Comparison of ENCODE assay signal across 39 cellular contexts in the genomic region with DNA sequence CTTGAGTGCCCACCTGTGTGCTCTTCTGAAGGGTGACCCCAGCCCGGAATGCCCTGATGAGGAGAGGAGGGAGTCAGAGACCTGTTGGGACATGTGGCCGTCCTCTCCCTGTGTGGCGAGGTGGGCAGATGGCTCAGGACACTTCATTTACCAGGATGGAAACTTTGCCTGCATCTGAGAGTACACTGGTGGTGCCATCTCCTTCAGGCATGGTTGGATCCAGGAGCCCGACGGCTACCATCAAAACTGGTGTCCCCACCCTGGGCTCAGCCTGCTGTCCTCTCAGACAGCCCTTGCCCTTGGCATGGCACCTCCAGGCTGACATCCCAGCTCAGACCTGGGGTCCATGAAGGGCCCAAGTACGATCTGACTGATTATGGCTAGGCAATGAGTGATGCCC. TPM values are rescaled to one million over a fixed set of nuclear protein-coding genes. Genes with fewer than 3 reads are reported as not detected.
"Had no signal": no experiment of that assay in that cellular context is flagged by ENCODE, and none has a peak within 500 bp of the region (broad histone marks: within the 10 kb centered on the region; RNA-seq: fewer than 3 reads in every experiment).

No MANE protein-coding gene starts in this region.

- H3K4me1 Mint-ChIP-seq: activated CD4-positive, alpha-beta T cell treated with anti-CD3 and anti-CD28 coated beads for 36 hours; activated naive CD8-positive, alpha-beta T cell treated with anti-CD3 and anti-CD28 coated beads for 36 hours; activated T-helper 17 cell treated with anti-CD3 and anti-CD28 coated beads, Interleukin-2, amount 50 U/mL, for 72 hours had no signal

- H3K27me3 ChIP-seq: adrenal gland, body of pancreas had no signal

- ATAC-seq: activated CD4-positive, alpha-beta T cell treated with anti-CD3 and anti-CD28 coated beads for 36 hours; activated CD4-positive, CD25-positive, alpha-beta regulatory T cell treated with anti-CD3 and anti-CD28 coated beads, Interleukin-2, amount 50 U/mL, for 24 hours; activated CD8-positive, alpha-beta T cell treated with anti-CD3 and anti-CD28 coated beads for 36 hours; activated naive CD4-positive, alpha-beta T cell treated with anti-CD3 and anti-CD28 coated beads, Interleukin-2, amount 50 U/mL, for 72 hours; activated T-cell treated with anti-CD3 and anti-CD28 coated beads, Interleukin-2, amount 50 U/mL, for 4 hours; activated T-cell treated with anti-CD3 and anti-CD28 coated beads, Interleukin-2, amount 50 U/mL, for 72 hours; activated T-helper 17 cell treated with anti-CD3 and anti-CD28 coated beads, Interleukin-2, amount 50 U/mL, for 72 hours; body of pancreas; WTC11 had no signal

- H3K4me1 ChIP-seq: adrenal gland, breast epithelium had no signal

- H3K9me3 Mint-ChIP-seq: activated CD8-positive, alpha-beta T cell treated with anti-CD3 and anti-CD28 coated beads for 36 hours; activated naive CD4-positive, alpha-beta T cell treated with anti-CD3 and anti-CD28 coated beads for 36 hours; activated naive CD4-positive, alpha-beta T cell treated with anti-CD3 and anti-CD28 coated beads, Interleukin-2, amount 50 U/mL, for 72 hours; activated naive CD8-positive, alpha-beta T cell treated with anti-CD3 and anti-CD28 coated beads for 36 hours; activated T-cell treated with anti-CD3 and anti-CD28 coated beads, Interleukin-2, amount 50 U/mL, for 4 hours; activated T-cell treated with anti-CD3 and anti-CD28 coated beads, Interleukin-2, amount 50 U/mL, for 72 hours; activated T-helper 1 cell treated with anti-CD3 and anti-CD28 coated beads, Interleukin-12 subunit alpha, Interleukin-12 subunit beta, Interleukin-2, Interleukin-4 antibody, amounts not matched to agents 30 ng/mL and 10 ng/mL and 1 ng/mL, durations not matched to agents 14 hours and 24 hours and 36 hours; activated T-helper 17 cell treated with anti-CD3 and anti-CD28 coated beads, Interleukin-2, amount 50 U/mL, for 72 hours; T-helper 1 cell treated with Interleukin-12 subunit alpha and Interleukin-12 subunit beta and Interleukin-4 antibody, amounts not matched to agents 30 μg/mL and 1 μg/mL, for 36 hours; T-helper 2 cell treated with Interferon-gamma antibody and Interleukin-4, amounts not matched to agents 5 μg/mL and 100 μg/mL, for 36 hours had no signal

- H3K27ac Mint-ChIP-seq: activated CD4-positive, alpha-beta memory T cell treated with anti-CD3 and anti-CD28 coated beads for 36 hours; activated CD4-positive, alpha-beta T cell treated with anti-CD3 and anti-CD28 coated beads for 36 hours; activated CD8-positive, alpha-beta T cell treated with anti-CD3 and anti-CD28 coated beads for 36 hours; activated naive CD4-positive, alpha-beta T cell treated with anti-CD3 and anti-CD28 coated beads for 36 hours; activated naive CD4-positive, alpha-beta T cell treated with anti-CD3 and anti-CD28 coated beads, Interleukin-2, amount 50 U/mL, for 72 hours; activated naive CD8-positive, alpha-beta T cell treated with anti-CD3 and anti-CD28 coated beads for 36 hours; activated T-cell treated with anti-CD3 and anti-CD28 coated beads, Interleukin-2, amount 50 U/mL, for 72 hours; activated T-helper 1 cell treated with anti-CD3 and anti-CD28 coated beads, Interleukin-12 subunit alpha, Interleukin-12 subunit beta, Interleukin-2, Interleukin-4 antibody, amounts not matched to agents 30 ng/mL and 10 ng/mL and 1 ng/mL, durations not matched to agents 14 hours and 24 hours and 36 hours; activated T-helper 17 cell treated with anti-CD3 and anti-CD28 coated beads, Interleukin-2, amount 50 U/mL, for 72 hours; T-helper 1 cell treated with Interleukin-12 subunit alpha and Interleukin-12 subunit beta and Interleukin-4 antibody, amounts not matched to agents 30 μg/mL and 1 μg/mL, for 36 hours; T-helper 2 cell treated with Interferon-gamma antibody and Interleukin-4, amounts not matched to agents 5 μg/mL and 100 μg/mL, for 36 hours; WTC11 had no signal

- H3K27ac ChIP-seq: adrenal gland, body of pancreas, brain microvascular endothelial cell, breast epithelium, WERI-Rb-1 had no signal

- DNase-seq: activated CD4-positive, alpha-beta memory T cell treated with anti-CD3 and anti-CD28 coated beads for 36 hours; activated CD4-positive, alpha-beta T cell treated with anti-CD3 and anti-CD28 coated beads for 1 hour; activated CD4-positive, alpha-beta T cell treated with anti-CD3 and anti-CD28 coated beads for 36 hours; activated CD4-positive, alpha-beta T cell treated with anti-CD3 and anti-CD28 coated beads for 48 hours; activated CD4-positive, alpha-beta T cell treated with anti-CD3 and anti-CD28 coated beads, Interleukin-2, amount 50 U/mL, for 1 hour; activated CD4-positive, alpha-beta T cell treated with anti-CD3 and anti-CD28 coated beads, Interleukin-2, amount 50 U/mL, for 4 hours; activated CD4-positive, CD25-positive, alpha-beta regulatory T cell; activated CD8-positive, alpha-beta memory T cell treated with anti-CD3 and anti-CD28 coated beads, Interleukin-2, amount 50 U/mL, for 4 hours; activated CD8-positive, alpha-beta T cell treated with anti-CD3 and anti-CD28 coated beads for 36 hours; activated effector memory CD4-positive, alpha-beta T cell treated with anti-CD3 and anti-CD28 coated beads, Interleukin-2, amount 50 U/mL, for 16 hours; activated gamma-delta T cell treated with Interleukin-2 at 50 U/mL for 16 hours; activated naive CD4-positive, alpha-beta T cell; activated naive CD4-positive, alpha-beta T cell treated with anti-CD3 and anti-CD28 coated beads for 36 hours; activated naive CD4-positive, alpha-beta T cell treated with anti-CD3 and anti-CD28 coated beads, Interleukin-2, amount 50 U/mL, for 16 hours; activated naive CD8-positive, alpha-beta T cell treated with anti-CD3 and anti-CD28 coated beads for 36 hours; activated T-cell treated with anti-CD3 and anti-CD28 coated beads for 4 hours; activated T-cell treated with anti-CD3 and anti-CD28 coated beads, Interleukin-2, amount 50 U/mL, for 1 hour; activated T-cell treated with anti-CD3 and anti-CD28 coated beads, Interleukin-2, amount 50 U/mL, for 4 hours; activated T-cell treated with anti-CD3 and anti-CD28 coated beads, Interleukin-2, amount 50 U/mL, for 72 hours; adrenal gland; amniotic stem cell; aorta; body of pancreas; brain microvascular endothelial cell; central memory CD4-positive, alpha-beta T cell; T-helper 1 cell; T-helper 2 cell; T-helper 9 cell; WERI-Rb-1 had no signal

- H3K36me3 Mint-ChIP-seq: activated CD4-positive, alpha-beta memory T cell treated with anti-CD3 and anti-CD28 coated beads for 36 hours; activated naive CD4-positive, alpha-beta T cell treated with anti-CD3 and anti-CD28 coated beads, Interleukin-2, amount 50 U/mL, for 72 hours; activated naive CD8-positive, alpha-beta T cell treated with anti-CD3 and anti-CD28 coated beads for 36 hours; WTC11 had no signal

- H3K9me3 ChIP-seq: adrenal gland, body of pancreas, breast epithelium had no signal

- H3K4me3 Mint-ChIP-seq: activated CD4-positive, alpha-beta memory T cell treated with anti-CD3 and anti-CD28 coated beads for 36 hours; activated CD4-positive, alpha-beta T cell treated with anti-CD3 and anti-CD28 coated beads for 36 hours; activated CD8-positive, alpha-beta T cell treated with anti-CD3 and anti-CD28 coated beads for 36 hours; activated naive CD4-positive, alpha-beta T cell treated with anti-CD3 and anti-CD28 coated beads for 36 hours; activated naive CD8-positive, alpha-beta T cell treated with anti-CD3 and anti-CD28 coated beads for 36 hours; activated T-cell treated with anti-CD3 and anti-CD28 coated beads, Interleukin-2, amount 50 U/mL, for 4 hours; activated T-cell treated with anti-CD3 and anti-CD28 coated beads, Interleukin-2, amount 50 U/mL, for 72 hours; activated T-helper 1 cell treated with anti-CD3 and anti-CD28 coated beads, Interleukin-12 subunit alpha, Interleukin-12 subunit beta, Interleukin-2, Interleukin-4 antibody, amounts not matched to agents 30 ng/mL and 10 ng/mL and 1 ng/mL, durations not matched to agents 14 hours and 24 hours and 36 hours; activated T-helper 17 cell treated with anti-CD3 and anti-CD28 coated beads, Interleukin-2, amount 50 U/mL, for 72 hours; T-helper 1 cell treated with Interleukin-12 subunit alpha and Interleukin-12 subunit beta and Interleukin-4 antibody, amounts not matched to agents 30 μg/mL and 1 μg/mL, for 36 hours; T-helper 2 cell treated with Interferon-gamma antibody and Interleukin-4, amounts not matched to agents 5 μg/mL and 100 μg/mL, for 36 hours; WTC11 had no signal

- H3K4me3 ChIP-seq: adrenal gland, body of pancreas, breast epithelium had no signal

RNA-seq across cellular contexts. Expression of a gene that starts 11.2 kb away (rescaled TPM):
- total RNA-seq: activated CD4-positive, alpha-beta memory T cell treated with anti-CD3 and anti-CD28 coated beads for 36 hours; activated CD4-positive, alpha-beta T cell treated with anti-CD3 and anti-CD28 coated beads for 36 hours; activated CD8-positive, alpha-beta memory T cell treated with anti-CD3 and anti-CD28 coated beads for 36 hours; activated CD8-positive, alpha-beta T cell treated with anti-CD3 and anti-CD28 coated beads for 36 hours; activated naive CD4-positive, alpha-beta T cell treated with anti-CD3 and anti-CD28 coated beads for 36 hours; activated naive CD4-positive, alpha-beta T cell treated with anti-CD3 and anti-CD28 coated beads, Interleukin-2, amount 50 U/mL, for 72 hours; activated naive CD8-positive, alpha-beta T cell treated with anti-CD3 and anti-CD28 coated beads for 36 hours; activated T-cell treated with anti-CD3 and anti-CD28 coated beads, Interleukin-2, amount 50 U/mL, for 4 hours; activated T-cell treated with anti-CD3 and anti-CD28 coated beads, Interleukin-2, amount 50 U/mL, for 72 hours; activated T-helper 1 cell treated with anti-CD3 and anti-CD28 coated beads, Interleukin-12 subunit alpha, Interleukin-12 subunit beta, Interleukin-2, Interleukin-4 antibody, amounts not matched to agents 30 ng/mL and 10 ng/mL and 1 ng/mL, durations not matched to agents 14 hours and 24 hours and 36 hours; activated T-helper 17 cell treated with anti-CD3 and anti-CD28 coated beads, Interleukin-2, amount 50 U/mL, for 72 hours; aorta; breast epithelium; cardiac septum had no signal
- polyA plus RNA-seq: aorta had no signal
